Comparison of ENCODE assay signal across 9 cellular contexts in the genomic region with DNA sequence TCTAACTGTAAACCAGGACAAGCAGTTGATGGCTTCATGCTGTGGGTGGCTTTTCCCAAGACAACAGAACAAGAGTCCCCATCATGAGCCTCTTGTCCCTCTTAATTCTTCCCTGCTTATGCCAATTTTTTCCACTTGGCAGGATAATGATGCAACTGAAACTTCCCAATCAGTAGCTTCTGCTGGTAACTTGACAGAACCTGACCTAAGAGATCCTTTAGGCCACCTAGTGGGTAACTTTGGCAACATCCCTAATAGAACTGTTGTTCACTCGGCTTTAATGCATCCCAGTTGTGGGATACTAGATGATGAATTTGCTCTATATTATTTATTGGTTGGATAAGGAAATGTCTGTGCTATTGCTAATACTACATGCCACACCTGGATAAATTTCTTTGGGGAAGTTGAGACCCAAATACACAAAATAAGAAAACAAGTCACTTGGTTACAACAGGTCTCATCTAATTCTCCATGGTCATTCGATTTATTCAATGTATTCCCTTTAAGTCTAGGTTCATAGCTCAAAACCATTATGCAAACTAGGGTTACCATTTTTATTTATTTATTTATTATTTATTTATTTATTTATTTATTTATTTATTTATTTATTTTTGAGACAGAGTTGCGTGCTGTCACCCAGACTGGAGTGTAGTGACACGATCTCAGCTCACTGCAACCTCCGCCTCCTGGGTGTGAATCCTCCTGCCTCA. TPM values are rescaled to one million over a fixed set of nuclear protein-coding genes. Genes with fewer than 3 reads are reported as not detected.
DNase-seq lines count a peak whose midpoint lies in the region; ATAC-seq, FAIRE-seq and TF ChIP-seq lines count a peak whose summit lies in the region.
"Had no signal": no experiment of that assay in that cellular context is flagged by ENCODE, and none has a peak within 500 bp of the region (broad histone marks: within the 10 kb centered on the region; RNA-seq: fewer than 3 reads in every experiment).

No MANE protein-coding gene starts in this region.

- H3K27me3 ChIP-seq in prostate gland (replicated peaks; ENCODE audit: insufficient read depth): no peaks in the 10 kb centered on the region

- no peak for TF ChIP-seq POLR2A in prostate gland (IDR thresholded peaks at IDR 0.05)

- peak; percentile 75 for FAIRE-seq in TTC549 (lab: Jason Lieb, UNC)
- FAIRE-seq: frontal cortex had no signal

- H3K9me3 ChIP-seq in prostate gland: no peaks in the 10 kb centered on the region

- TF ChIP-seq CTCF in prostate gland (IDR thresholded peaks at IDR 0.05): peak; percentile 12 to 69 (median 48)

- WGBS in prostate gland: 78% methylated on average over 5 of the region's 5 CpGs

- no peak overlapping the region for H3K4me3 ChIP-seq in prostate gland

- intact Hi-C loops in prostate gland (cut with DNase I): no loop called here

- no peaks in the 10 kb centered on the region for H3K4me1 ChIP-seq in prostate gland (replicated peaks)

- H3K36me3 ChIP-seq in prostate gland: no peaks in the 10 kb centered on the region

- ATAC-seq in HG03378 (IDR thresholded peaks at IDR 0.05; ENCODE audit: unreplicated experiment): no peak

- DNase-seq in A172 (ENCODE audit: low spot score) (peak; percentile 47), Daoy (ENCODE audit: low read depth) (peak; percentile 48), NCI-H1105 treated with DMSO at 0.1 percent for 48 hours (lab: John Stamatoyannopoulos, UW) (peak; percentile 65), foreskin melanocyte (peak; percentile 44), prostate gland (ENCODE audit: low spot score) (peak; percentile 41), islet precursor cell (no peak)

- H3K27ac ChIP-seq in prostate gland: no peak overlapping the region

RNA-seq across cellular contexts. Expression of gene NFAM1, which starts 41.4 kb away (rescaled TPM):
- 0.02 TPM in 1 of 2 replicates, not detected in the other for total RNA-seq in A172 (2014; rRNA removed; shearing (Covaris generic))
- total RNA-seq in Daoy (2014; rRNA removed; shearing (Covaris generic)): 0.17 and 0.51 TPM in 2 replicates
- total RNA-seq in prostate gland: 1 to 10 TPM in 1 of 2 donors, under 1 TPM in 1; 0.36 to 2.4 TPM

RNA-seq across cellular contexts. Expression of gene RRP7A, which starts 46.0 kb away (rescaled TPM):
- total RNA-seq in A172 (2014; rRNA removed; shearing (Covaris generic)): 40.4 and 44.6 TPM in 2 replicates
- 29.3 and 38.5 TPM in 2 replicates for total RNA-seq in Daoy (2014; rRNA removed; shearing (Covaris generic))
- 10 to 100 TPM; 32.4 to 41.5 TPM for total RNA-seq in prostate gland
